20 cellular contexts compared by ENCODE assay signal in genomic region chr6:8462694-8463093, GRCh38. TPM values are rescaled to one million over a fixed set of nuclear protein-coding genes. Genes with fewer than 3 reads are reported as not detected.
DNase-seq lines count a peak whose midpoint lies in the region; ATAC-seq, FAIRE-seq and TF ChIP-seq lines count a peak whose summit lies in the region.
"Had no signal": no experiment of that assay in that cellular context is flagged by ENCODE, and none has a peak within 500 bp of the region (broad histone marks: within the 10 kb centered on the region; RNA-seq: fewer than 3 reads in every experiment).

No MANE protein-coding gene starts in this region.

- POLR2A ChIA-PET in activated CD8-positive, alpha-beta T cell treated with anti-CD3 and anti-CD28 coated beads, Interleukin-2, amount 10 ng/mL, durations not matched to agents 7 days and 5 days (lab: Charles Lee): no interaction called here

- H3K9me3 ChIP-seq in heart right ventricle: peaks cover 0 to 15% (median 0%) of the 10 kb centered on the region in 11 donors
- H3K9me3 ChIP-seq: HAP-1 had no signal

- no peak overlapping the region for H3K27ac Mint-ChIP-seq in activated CD8-positive, alpha-beta T cell treated with anti-CD3 and anti-CD28 coated beads, Interleukin-2, amount 10 ng/mL, durations not matched to agents 7 days and 5 days
- H3K27ac Mint-ChIP-seq: B cell; CD14-positive monocyte; CD8-positive, alpha-beta T cell had no signal

- 71 to 74% methylated on average over 1 of the region's 1 CpG for WGBS in heart right ventricle, 2 donors

- TF ChIP-seq CTCF in heart right ventricle (IDR thresholded peaks at IDR 0.05) (no peak), LNCaP clone FGC (IDR thresholded peaks at IDR 0.05; ENCODE audit: control insufficient read depth, extremely low read depth, insufficient read depth) (no peak)

- H3K27me3 ChIP-seq in heart right ventricle (no peaks in the 10 kb centered on the region), H7 (ENCODE audit: control insufficient read depth, insufficient read depth, low read length) (no peaks in the 10 kb centered on the region)

- no peak overlapping the region for H3K27ac ChIP-seq in heart right ventricle

- H3K27me3 Mint-ChIP-seq in activated CD8-positive, alpha-beta T cell treated with anti-CD3 and anti-CD28 coated beads, Interleukin-2, amount 10 ng/mL, durations not matched to agents 7 days and 5 days (ENCODE audit: low read depth): no peaks in the 10 kb centered on the region

- CTCF ChIA-PET in activated CD8-positive, alpha-beta T cell treated with anti-CD3 and anti-CD28 coated beads, Interleukin-2, amount 10 ng/mL, durations not matched to agents 7 days and 5 days (lab: Charles Lee): no interaction called here

- H3K4me3 Mint-ChIP-seq in activated CD8-positive, alpha-beta T cell treated with anti-CD3 and anti-CD28 coated beads, Interleukin-2, amount 10 ng/mL, durations not matched to agents 7 days and 5 days: no peak overlapping the region
- H3K4me3 Mint-ChIP-seq: B cell; CD14-positive monocyte; CD8-positive, alpha-beta T cell had no signal

- intact Hi-C loops in Right ventricle myocardium superior (cut with DNase I): no loop called here
- intact Hi-C loops in heart right ventricle (cut with DNase I): no loop called here

- H3K36me3 Mint-ChIP-seq in activated CD8-positive, alpha-beta T cell treated with anti-CD3 and anti-CD28 coated beads, Interleukin-2, amount 10 ng/mL, durations not matched to agents 7 days and 5 days (ENCODE audit: low read depth): no peaks in the 10 kb centered on the region
- H3K36me3 Mint-ChIP-seq: CD14-positive monocyte; CD8-positive, alpha-beta T cell had no signal

- no peak overlapping the region for H3K4me3 ChIP-seq in heart right ventricle
- no peak overlapping the region for H3K4me3 ChIP-seq in LNCaP clone FGC (ENCODE audit: low read depth, low read length)
- H3K4me3 ChIP-seq in H7 (ENCODE audit: insufficient read depth, low read depth, low read length): no peak overlapping the region
- H3K4me3 ChIP-seq: HAP-1 had no signal

- no peaks in the 10 kb centered on the region for H3K9me3 Mint-ChIP-seq in activated CD8-positive, alpha-beta T cell treated with anti-CD3 and anti-CD28 coated beads, Interleukin-2, amount 10 ng/mL, durations not matched to agents 7 days and 5 days (ENCODE audit: insufficient read depth)
- H3K9me3 Mint-ChIP-seq: CD8-positive, alpha-beta T cell had no signal

- ATAC-seq in Right ventricle myocardium superior (ENCODE audit: poor library complexity) (peak; percentile 33), heart right ventricle (no peak), left lobe of liver (peak; percentile 29)
- no peak for ATAC-seq in activated CD8-positive, alpha-beta T cell treated with anti-CD3 and anti-CD28 coated beads, Interleukin-2, amount 10 ng/mL, durations not matched to agents 7 days and 5 days
- ATAC-seq: CD8-positive, alpha-beta T cell had no signal

- no peaks in the 10 kb centered on the region for H3K36me3 ChIP-seq in heart right ventricle
- H3K36me3 ChIP-seq in H7 (replicated peaks; ENCODE audit: control insufficient read depth, insufficient read depth, low read length): no peaks in the 10 kb centered on the region
- H3K36me3 ChIP-seq: HAP-1 had no signal

- no peaks in the 10 kb centered on the region for H3K4me1 Mint-ChIP-seq in activated CD8-positive, alpha-beta T cell treated with anti-CD3 and anti-CD28 coated beads, Interleukin-2, amount 10 ng/mL, durations not matched to agents 7 days and 5 days (ENCODE audit: low read depth)
- H3K4me1 Mint-ChIP-seq: B cell, CD14-positive monocyte had no signal

- no peak for DNase-seq in Right ventricle myocardium superior
- DNase-seq in heart right ventricle: no peak
- DNase-seq in LNCaP clone FGC (ENCODE audit: low read depth): peak; percentile 67
- no peak for DNase-seq in left lobe of liver (ENCODE audit: low spot score)
- DNase-seq in urothelium cell line (ENCODE audit: low spot score): no peak
- no peak for DNase-seq in activated CD8-positive, alpha-beta T cell treated with anti-CD3 and anti-CD28 coated beads, Interleukin-2, amount 10 ng/mL, durations not matched to agents 7 days and 5 days
- no peak for DNase-seq in H7
- DNase-seq: CD8-positive, alpha-beta T cell; COR-L47; DMS153; GF-D8; GOT3 had no signal

- FAIRE-seq in urothelium cell line (lab: Jason Lieb, UNC): peak; percentile 37
- FAIRE-seq: A204.1, D721Med, GM19239, HepG2, HTR-8/SVneo had no signal

- H3K4me1 ChIP-seq in heart right ventricle: no peaks in the 10 kb centered on the region
- H3K4me1 ChIP-seq: HAP-1 had no signal

RNA-seq across cellular contexts. Expression of gene SLC35B3, which starts 27.3 kb away (rescaled TPM):
- total RNA-seq in Right ventricle myocardium superior (6.7 TPM), heart right ventricle (1 to 10 TPM; 4.5 to 8.6 (median 5.7) TPM), left lobe of liver (11.8 TPM)
- polyA plus RNA-seq in heart right ventricle: 10 to 100 TPM in 1 of 2 donors, 1 to 10 TPM in 1; 6.4 to 19.9 TPM
- total RNA-seq in activated CD8-positive, alpha-beta T cell treated with anti-CD3 and anti-CD28 coated beads, Interleukin-2, amount 10 ng/mL, durations not matched to agents 7 days and 5 days: 1 to 10 TPM; 8.8 to 10.0 TPM
- total RNA-seq in H7 (2014; rRNA removed; shearing (Covaris generic)): 7.4 and 8.5 TPM in 2 replicates

Comparison
In these comparisons a context has a peak if more than half of its experiments do, and no peak if none do; other contexts are left out.
1. ATAC-seq: peak in Right ventricle myocardium superior (single experiment) and left lobe of liver (single experiment); none in heart right ventricle (0 of 8) and activated CD8-positive, alpha-beta T cell treated with anti-CD3 and anti-CD28 coated beads, Interleukin-2, amount 10 ng/mL, durations not matched to agents 7 days and 5 days (single experiment).